In the genomic region with DNA sequence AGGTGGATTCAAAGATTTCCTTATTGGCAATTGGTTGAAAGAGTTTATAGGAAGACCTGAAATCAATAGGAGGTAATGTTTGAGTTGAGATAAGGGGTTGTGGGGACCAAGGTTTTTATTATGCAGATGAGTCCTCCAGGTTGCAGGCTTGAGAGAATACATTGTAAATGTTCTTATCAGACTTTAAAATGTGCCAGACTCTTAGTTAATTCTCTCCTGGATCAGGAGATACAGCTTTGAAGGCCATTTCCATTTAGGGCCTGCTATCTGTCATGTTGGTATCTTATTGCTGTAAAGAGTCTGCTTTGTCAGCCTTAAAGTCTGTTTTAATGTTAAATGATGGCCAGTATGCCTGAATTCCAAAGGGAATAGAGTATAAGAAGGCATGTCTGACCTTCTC, we compare ENCODE assay signal across 8 cellular contexts.
"Had no signal": no experiment of that assay in that cellular context is flagged by ENCODE, and none has a peak within 500 bp of the region (broad histone marks: within the 10 kb centered on the region; RNA-seq: fewer than 3 reads in every experiment).

No MANE protein-coding gene starts in this region.

- H3K4me3 Mint-ChIP-seq: H9 had no signal

- H3K27ac ChIP-seq: KMS-11 had no signal

- H3K9ac ChIP-seq: KMS-11 had no signal

- H3K9me3 Mint-ChIP-seq: H9 had no signal

- DNase-seq: GOT3, H9, HCEC 1CT, IMR-90, KBM-7 had no signal

- FAIRE-seq: H54, HTR-8/SVneo had no signal

- H3K4me2 ChIP-seq: KMS-11 had no signal
